In the genomic region with DNA sequence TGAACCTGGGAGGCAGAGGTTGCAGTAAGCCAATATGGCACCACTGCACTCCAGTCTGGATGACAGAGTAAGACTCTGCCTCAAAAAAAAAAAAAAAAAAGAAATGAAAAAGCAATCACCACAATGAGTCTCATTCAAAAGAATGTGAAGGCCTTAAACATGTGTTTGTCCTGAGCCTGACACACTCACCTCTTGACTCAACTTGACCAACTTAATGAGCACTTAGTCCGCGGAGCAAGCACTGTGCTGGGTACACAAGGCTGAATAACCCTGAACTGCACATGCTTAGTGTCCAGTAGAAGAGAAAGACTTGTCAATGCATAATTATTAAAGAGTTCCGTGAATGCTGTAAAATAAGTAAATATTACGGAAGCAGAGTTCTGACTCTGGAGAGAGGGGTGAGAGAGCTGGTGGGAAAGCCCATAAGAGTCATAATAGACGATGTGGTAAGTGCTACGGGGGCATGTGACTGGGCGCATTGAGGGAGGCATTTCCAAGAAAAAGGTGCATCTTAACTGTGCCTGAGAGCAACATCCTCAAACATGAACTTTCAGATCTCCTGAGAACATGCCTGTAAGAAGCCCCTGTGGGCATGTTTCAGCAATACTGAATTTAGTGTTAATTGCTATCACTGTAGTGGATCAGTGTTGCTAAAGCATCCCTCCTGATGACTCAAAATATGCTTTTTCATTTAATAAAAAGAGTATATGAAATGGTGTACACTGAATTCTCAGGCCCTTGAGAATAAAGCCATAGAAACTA, we compare ENCODE assay signal across 12 cellular contexts. TPM values are rescaled to one million over a fixed set of nuclear protein-coding genes. Genes with fewer than 3 reads are reported as not detected.
A peak's percentile ranks its signal among the peaks of the same experiment; 100 is the strongest.
DNase-seq lines count a peak whose midpoint lies in the region; ATAC-seq and TF ChIP-seq lines count a peak whose summit lies in the region.
"Had no signal": no experiment of that assay in that cellular context is flagged by ENCODE, and none has a peak within 500 bp of the region (broad histone marks: within the 10 kb centered on the region; RNA-seq: fewer than 3 reads in every experiment).

No MANE protein-coding gene starts in this region.

- H3K27me3 ChIP-seq in transverse colon (no peaks in the 10 kb centered on the region), vagina (no peaks in the 10 kb centered on the region)

- H3K36me3 ChIP-seq in transverse colon (no peaks in the 10 kb centered on the region), vagina (no peaks in the 10 kb centered on the region)
- H3K36me3 ChIP-seq: prostate gland had no signal

- TF ChIP-seq POLR2A in transverse colon (IDR thresholded peaks at IDR 0.05) (no peak), vagina (IDR thresholded peaks at IDR 0.05) (no peak)

- H3K4me3 ChIP-seq in transverse colon (no peak overlapping the region), vagina (no peak overlapping the region)
- H3K4me3 ChIP-seq: prostate gland had no signal

- H3K4me1 ChIP-seq in transverse colon (peaks cover 0 to 38% (median 24%) of the 10 kb centered on the region in 4 donors), vagina (no peaks in the 10 kb centered on the region)
- H3K4me1 ChIP-seq: prostate gland had no signal

- WGBS in transverse colon (ENCODE audit: low coverage in 1 of 2), 2 donors, result 75 to 94% methylated on average over 3 to 7 of the region's 7 CpGs

- H3K27ac ChIP-seq in transverse colon (peak overlapping the region in 2 of 4 donors; percentile 74 to 78), vagina (no peak overlapping the region)
- H3K27ac ChIP-seq: C4-2B, prostate gland had no signal

- H3K9me3 ChIP-seq in transverse colon, result no peaks in the 10 kb centered on the region
- H3K9me3 ChIP-seq in vagina, result no peaks in the 10 kb centered on the region
- H3K9me3 ChIP-seq: prostate gland had no signal

- TF ChIP-seq CTCF in transverse colon (IDR thresholded peaks at IDR 0.05) (no peak), vagina (IDR thresholded peaks at IDR 0.05) (no peak)

- intact Hi-C loops in transverse colon (cut with DNase I; ENCODE audit: low total_unique reads), result no loop called here
- intact Hi-C loops in vagina (cut with DNase I), result no loop called here

- DNase-seq in ELR (ENCODE audit: low read depth), result peak; percentile 6
- peak; percentile 47 to 55 for DNase-seq in activated CD4-positive, alpha-beta T cell treated with anti-CD3 and anti-CD28 coated beads, Interleukin-2, amount 50 U/mL, for 48 hours
- no peak for DNase-seq in transverse colon
- DNase-seq in vagina (ENCODE audit: extremely low spot score in 2 of 2), result no peak
- no peak for DNase-seq in DMS53 (lab: John Stamatoyannopoulos, UW)
- DNase-seq: activated CD8-positive, alpha-beta memory T cell treated with anti-CD3 and anti-CD28 coated beads, Interleukin-2, amount 50 U/mL, for 48 hours; NCI-H1092 had no signal

- ATAC-seq in GM18909 (IDR thresholded peaks at IDR 0.05; ENCODE audit: poor library complexity, unreplicated experiment) (peak; percentile 36), HG02870 (IDR thresholded peaks at IDR 0.05; ENCODE audit: unreplicated experiment) (peak; percentile 55), GM19467 (IDR thresholded peaks at IDR 0.05; ENCODE audit: unreplicated experiment) (no peak)

- in situ Hi-C loops in transverse colon (cut with MboI; ENCODE audit: low pct_ligation_motif_present in 1 of 4, low pct_unique_long_range_greater_than_20kb in 1 of 4, low sequenced_read_pairs in 3 of 4), result loop anchor here in 1 of 4 donors (25.0 kb wide), 1 partner anchor 268 kb away; no protein-coding TSS in a partner anchor

- TF ChIP-seq EP300 in transverse colon (IDR thresholded peaks at IDR 0.05; ENCODE audit: low read depth), result no peak

RNA-seq across cellular contexts. Expression of a gene that starts 27.2 kb away (rescaled TPM):
- 100 to 1,000 TPM in 2 of 4 donors, 10 to 100 TPM in 2; 15.7 to 133 (median 82.7) TPM for total RNA-seq in transverse colon
- 1.7 TPM for total RNA-seq in vagina

Comparison
In these comparisons a context has a peak if more than half of its experiments do, and no peak if none do; other contexts are left out.
1. DNase-seq: peak in ELR (single experiment) and activated CD4-positive, alpha-beta T cell treated with anti-CD3 and anti-CD28 coated beads, Interleukin-2, amount 50 U/mL, for 48 hours (2 of 2); none in transverse colon (single experiment), vagina (0 of 2) and DMS53 (single experiment).